Comparison of ENCODE assay signal across 7 cellular contexts in genomic region chr2:237982039-237982725, GRCh38.
"Had no signal": no experiment of that assay in that cellular context is flagged by ENCODE, and none has a peak within 500 bp of the region (broad histone marks: within the 10 kb centered on the region; RNA-seq: fewer than 3 reads in every experiment).

No MANE protein-coding gene starts in this region.

- ATAC-seq: esophagus mucosa had no signal

- DNase-seq: activated B cell treated with CpG ODN at 0.5 μM for 24 hours; activated CD4-positive, alpha-beta T cell treated with anti-CD3 and anti-CD28 coated beads, Interleukin-2, amount 10 ng/mL, durations not matched to agents 7 days and 5 days; activated naive CD4-positive, alpha-beta T cell treated with anti-CD3 and anti-CD28 coated beads, Interleukin-2, amount 50 U/mL, for 16 hours; anterior cingulate cortex; dermis blood vessel endothelial cell; stimulated activated naive CD4-positive, alpha-beta T cell had no signal

- H3K27me3 Mint-ChIP-seq: activated B cell treated with CpG ODN at 0.5 μM for 24 hours; activated CD4-positive, alpha-beta T cell treated with anti-CD3 and anti-CD28 coated beads, Interleukin-2, amount 10 ng/mL, durations not matched to agents 7 days and 5 days had no signal

- H3K27ac Mint-ChIP-seq: activated B cell treated with CpG ODN at 0.5 μM for 24 hours had no signal

- H3K9me3 Mint-ChIP-seq: activated B cell treated with CpG ODN at 0.5 μM for 24 hours; activated CD4-positive, alpha-beta T cell treated with anti-CD3 and anti-CD28 coated beads, Interleukin-2, amount 10 ng/mL, durations not matched to agents 7 days and 5 days had no signal

- H3K4me3 Mint-ChIP-seq: activated B cell treated with CpG ODN at 0.5 μM for 24 hours; activated CD4-positive, alpha-beta T cell treated with anti-CD3 and anti-CD28 coated beads, Interleukin-2, amount 10 ng/mL, durations not matched to agents 7 days and 5 days had no signal
